ENCODE assay signal across 7 cellular contexts in the genomic region with DNA sequence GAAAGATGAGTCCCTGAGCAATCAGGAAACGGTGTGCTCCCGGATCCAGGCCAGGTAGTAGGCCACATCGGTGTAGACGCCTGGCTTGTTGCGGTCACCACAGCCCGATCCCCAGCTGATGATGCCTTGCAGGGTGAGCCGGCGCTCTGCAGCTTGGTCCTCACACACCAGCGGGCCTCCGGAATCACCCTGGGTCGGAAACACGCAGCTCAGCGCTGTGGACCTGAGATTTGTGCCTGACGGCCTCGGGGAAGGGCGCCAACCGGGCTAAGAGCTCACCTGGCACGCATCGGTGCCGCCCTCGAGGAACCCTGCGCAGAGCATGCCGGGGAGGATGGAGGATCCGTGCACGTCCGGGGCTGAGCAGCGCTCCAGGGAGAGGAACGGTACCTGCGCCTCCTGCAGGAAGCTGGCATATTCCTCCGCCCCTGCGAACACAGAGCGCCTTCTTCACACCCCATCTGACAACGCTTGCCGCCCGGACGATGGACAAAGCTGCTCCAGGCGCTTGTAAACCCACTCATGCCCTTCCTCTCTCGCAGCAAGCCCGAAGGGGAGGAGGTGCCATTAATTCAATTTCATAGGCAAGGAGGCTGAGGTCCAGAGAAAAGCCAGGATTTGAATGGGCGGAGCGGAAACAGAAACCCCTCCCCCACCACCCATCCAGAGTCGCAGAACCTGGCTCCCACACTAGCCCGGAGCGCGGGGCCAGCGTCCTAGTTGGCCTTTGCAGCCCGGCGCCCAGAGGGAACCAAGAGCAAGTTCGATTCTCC. TPM values are rescaled to one million over a fixed set of nuclear protein-coding genes. Genes with fewer than 3 reads are reported as not detected.
DNase-seq lines count a peak whose midpoint lies in the region; ATAC-seq and TF ChIP-seq lines count a peak whose summit lies in the region.
"Had no signal": no experiment of that assay in that cellular context is flagged by ENCODE, and none has a peak within 500 bp of the region (broad histone marks: within the 10 kb centered on the region; RNA-seq: fewer than 3 reads in every experiment).

No MANE protein-coding gene starts in this region.

- no peaks in the 10 kb centered on the region for H3K9me3 ChIP-seq in OCI-LY7 (ENCODE audit: low read length)

- H2AFZ ChIP-seq in OCI-LY7 (ENCODE audit: low read length) = no peak overlapping the region

- ATAC-seq in GM19397 (IDR thresholded peaks at IDR 0.05; ENCODE audit: unreplicated experiment) (no peak), HG02840 (IDR thresholded peaks at IDR 0.05; ENCODE audit: low FRiP score, unreplicated experiment) (no peak)

- POLR2A ChIA-PET in OCI-LY7 (lab: Charles Lee) = interaction anchor here (0.8 to 2.6 kb wide), 2 partner anchors 27 to 55 kb away, joined by 4 to 10 read pairs; no protein-coding TSS in a partner anchor

- H3K4me2 ChIP-seq in OCI-LY7 (ENCODE audit: low read length) = peak overlapping the region; percentile 73

- BruUV-seq in OCI-LY7 (replicated peaks; lab: Mats Ljungman, UMichigan) = no TSS peak

- TF ChIP-seq CTCF in OCI-LY7 (conservative IDR thresholded peaks at IDR 0.05; ENCODE audit: low read length) = no peak

- DNase-seq in GM19240 (ENCODE audit: insufficient read length, low spot score) (peak; percentile 64), OCI-LY7 (ENCODE audit: low spot score) (no peak), astrocyte of the hippocampus (ENCODE audit: low read depth, low spot score) (peak; percentile 81), myocyte (ENCODE audit: low read depth) (peak; percentile 48)

- H3K9me2 ChIP-seq in OCI-LY7 (ENCODE audit: insufficient read depth, low read length) = no peaks in the 10 kb centered on the region

- H3K36me3 ChIP-seq in OCI-LY7 (ENCODE audit: insufficient read depth, low read length) = no peaks in the 10 kb centered on the region

- no peaks in the 10 kb centered on the region for H4K20me1 ChIP-seq in OCI-LY7 (ENCODE audit: insufficient read depth, low read length)

- intact Hi-C loops in OCI-LY7 (cut with micrococcal nuclease; ENCODE audit: unreplicated experiment) = loop anchor here (1.0 to 10.0 kb wide), 2 partner anchors 24 to 192 kb away; partner anchors contain the start of genes GRK6 and TMED9

- H3K4me3 ChIP-seq in OCI-LY7 (ENCODE audit: low read depth, low read length, poor library complexity, severe bottlenecking) = no peak overlapping the region

- CTCF ChIA-PET in OCI-LY7 (lab: Charles Lee; ENCODE audit: unreplicated experiment) = interaction anchor here (0.6 to 3.5 kb wide), 9 partner anchors 10 to 118 kb away, joined by 3 to 25 read pairs (median 7); partner anchors contain the start of gene GRK6

- H3K79me2 ChIP-seq in OCI-LY7 (ENCODE audit: insufficient read depth, low read depth, low read length) = no peaks in the 10 kb centered on the region

- H3K4me1 ChIP-seq in OCI-LY7 (ENCODE audit: insufficient read depth, low read length, poor library complexity, severe bottlenecking) = peaks cover 18% of the 10 kb centered on the region

- H3K27ac ChIP-seq in OCI-LY7 (ENCODE audit: low read depth, low read length, poor library complexity, severe bottlenecking) = no peak overlapping the region

RNA-seq across cellular contexts. Expression of gene PFN3, which starts 2.0 kb away (rescaled TPM):
- not detected in 2 replicates for total RNA-seq in OCI-LY7 (2014; rRNA removed; shearing (Covaris generic))
- total RNA-seq in OCI-LY7 (2022) = not detected in 2 replicates
- total RNA-seq in myocyte = not detected in 2 replicates
- polyA plus RNA-seq in myocyte (2012) = not detected
- total RNA-seq: skeletal muscle tissue had no signal

RNA-seq across cellular contexts. Expression of gene F12, which starts 6.9 kb away (rescaled TPM):
- 1.2 TPM in 1 of 2 replicates, not detected in the other for total RNA-seq in OCI-LY7 (2014; rRNA removed; shearing (Covaris generic))
- 3.0 and 3.8 TPM in 2 replicates for total RNA-seq in OCI-LY7 (2022)
- total RNA-seq in myocyte = 0.86 and 0.94 TPM in 2 replicates
- polyA plus RNA-seq in myocyte (2012) = 0.64 TPM
- total RNA-seq: skeletal muscle tissue had no signal

RNA-seq across cellular contexts. Expression of gene SLC34A1, which starts 18.2 kb away (rescaled TPM):
- total RNA-seq in OCI-LY7 (2014; rRNA removed; shearing (Covaris generic)) = 0.05 and 0.35 TPM in 2 replicates
- total RNA-seq in OCI-LY7 (2022) (0.46 and 0.63 TPM in 2 replicates), myocyte (not detected in 2 replicates)
- polyA plus RNA-seq in myocyte (2012) = not detected
- total RNA-seq: skeletal muscle tissue had no signal

RNA-seq across cellular contexts. Expression of gene GRK6, which starts 24.0 kb away (rescaled TPM):
- total RNA-seq in OCI-LY7 (2014; rRNA removed; shearing (Covaris generic)) = 43.4 and 46.2 TPM in 2 replicates
- total RNA-seq in OCI-LY7 (2022) = 99.4 and 102 TPM in 2 replicates
- total RNA-seq in myocyte = 19.8 and 27.8 TPM in 2 replicates
- polyA plus RNA-seq in myocyte (2012) = 15.4 TPM

RNA-seq across cellular contexts. Expression of gene PRR7, which starts 44.2 kb away (rescaled TPM):
- total RNA-seq in OCI-LY7 (2014; rRNA removed; shearing (Covaris generic)) = 7.0 and 13.6 TPM in 2 replicates
- total RNA-seq in OCI-LY7 (2022) (12.5 and 12.8 TPM in 2 replicates), myocyte (23.1 and 38.7 TPM in 2 replicates)
- 12.4 TPM for polyA plus RNA-seq in myocyte (2012)
